13 cellular contexts compared by ENCODE assay signal in the genomic region with DNA sequence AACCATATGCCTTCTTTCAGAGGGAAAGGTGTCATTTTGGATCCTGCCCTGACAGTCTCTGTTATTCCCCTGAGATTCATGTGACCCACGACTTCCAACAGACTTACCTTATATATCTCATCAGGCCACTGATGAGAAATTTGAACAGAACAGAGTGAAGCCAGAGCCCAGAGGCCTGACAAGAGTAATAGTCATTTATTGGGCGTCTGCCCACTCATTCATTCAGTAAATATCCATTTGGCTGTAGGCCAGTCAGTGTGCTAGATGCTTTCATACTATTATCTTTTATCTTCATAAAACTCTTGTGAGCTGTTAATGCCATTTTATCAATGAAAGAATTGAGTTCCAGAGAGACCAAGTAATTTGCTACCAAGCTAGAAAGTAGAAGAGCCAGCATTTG. TPM values are rescaled to one million over a fixed set of nuclear protein-coding genes. Genes with fewer than 3 reads are reported as not detected.
DNase-seq lines count a peak whose midpoint lies in the region; ATAC-seq and TF ChIP-seq lines count a peak whose summit lies in the region.
"Had no signal": no experiment of that assay in that cellular context is flagged by ENCODE, and none has a peak within 500 bp of the region (broad histone marks: within the 10 kb centered on the region; RNA-seq: fewer than 3 reads in every experiment).

No MANE protein-coding gene starts in this region.

- no peak for TF ChIP-seq CTCF in choroid plexus epithelial cell (conservative IDR thresholded peaks at IDR 0.05; ENCODE audit: low read depth, low read length)
- TF ChIP-seq CTCF in nephron (IDR thresholded peaks at IDR 0.05; ENCODE audit: unreplicated experiment in 3 of 3), result no peak
- TF ChIP-seq CTCF in mesothelial cell of epicardium (IDR thresholded peaks at IDR 0.05; ENCODE audit: unreplicated experiment), result no peak

- H3K4me3 Mint-ChIP-seq in nephron (peak overlapping the region; percentile 4 to 12 (median 7)), mesothelial cell of epicardium (no peak overlapping the region)
- H3K4me3 Mint-ChIP-seq: activated T-helper 17 cell treated with anti-CD3 and anti-CD28 coated beads, Interleukin-2, amount 50 U/mL, for 72 hours had no signal

- ATAC-seq in GM21529 (IDR thresholded peaks at IDR 0.05; ENCODE audit: unreplicated experiment), result no peak
- ATAC-seq: activated T-helper 17 cell treated with anti-CD3 and anti-CD28 coated beads, Interleukin-2, amount 50 U/mL, for 72 hours had no signal

- peaks cover 10% of the 10 kb centered on the region for H3K36me3 Mint-ChIP-seq in nephron (ENCODE audit: low read depth)
- no peaks in the 10 kb centered on the region for H3K36me3 Mint-ChIP-seq in mesothelial cell of epicardium

- H3K27ac Mint-ChIP-seq in nephron (peak overlapping the region; percentile 39 to 78 (median 73)), mesothelial cell of epicardium (no peak overlapping the region)

- DNase-seq in GM23248, result peak; percentile 94
- peak; percentile 23 to 64 for DNase-seq in NCI-H2081 (lab: John Stamatoyannopoulos, UW)
- DNase-seq in choroid plexus epithelial cell (ENCODE audit: low read depth), result peak; percentile 86
- DNase-seq in mesothelial cell of epicardium (ENCODE audit: low spot score in 2 of 2, unreplicated experiment in 2 of 2), result no peak
- no peak for DNase-seq in midbrain (lab: John Stamatoyannopoulos, UW)
- DNase-seq: activated CD4-positive, alpha-beta T cell treated with anti-CD3 and anti-CD28 coated beads for 1 hour; DMS79; NCI-H524 treated with DMSO at 0.1 percent for 48 hours had no signal

- no peaks in the 10 kb centered on the region for H3K9me2 ChIP-seq in GM23248 (ENCODE audit: insufficient read depth)

- no peaks in the 10 kb centered on the region for H3K27me3 Mint-ChIP-seq in nephron (ENCODE audit: low read depth)
- H3K27me3 Mint-ChIP-seq in mesothelial cell of epicardium (ENCODE audit: low read depth), result no peaks in the 10 kb centered on the region
- H3K27me3 Mint-ChIP-seq: activated T-helper 17 cell treated with anti-CD3 and anti-CD28 coated beads, Interleukin-2, amount 50 U/mL, for 72 hours had no signal

- peaks cover 46% of the 10 kb centered on the region for H3K4me1 Mint-ChIP-seq in nephron
- peaks cover 47% of the 10 kb centered on the region for H3K4me1 Mint-ChIP-seq in mesothelial cell of epicardium

- no peak overlapping the region for H2AFZ ChIP-seq in GM23248

- H3K9me3 ChIP-seq in GM23248 (ENCODE audit: low read depth), result no peaks in the 10 kb centered on the region

- H4K20me1 ChIP-seq in GM23248 (ENCODE audit: insufficient read depth), result no peaks in the 10 kb centered on the region

- 2 to 12% methylated on average over 2 of the region's 2 CpGs for WGBS in GM23248 (ENCODE audit: low coverage in 1 of 2, low lambda C conversion rate in 2 of 2, missing lambda C conversion rate in 2 of 2), 2 experiments

- peak overlapping the region; percentile 56 for H3K27ac ChIP-seq in GM23248
- H3K27ac ChIP-seq: coronary artery, SK-N-MC had no signal

- H3K79me2 ChIP-seq in GM23248 (ENCODE audit: insufficient read depth), result no peaks in the 10 kb centered on the region

- no peaks in the 10 kb centered on the region for H3K36me3 ChIP-seq in GM23248 (ENCODE audit: low read depth)

- H3K9ac ChIP-seq in GM23248, result no peak overlapping the region

- H3K4me1 ChIP-seq in GM23248 (ENCODE audit: insufficient read depth), result peaks cover 21% of the 10 kb centered on the region

- in situ Hi-C loops in GM23248 (cut with MboI), result no loop called here

- H3K9me3 Mint-ChIP-seq in nephron (no peaks in the 10 kb centered on the region), mesothelial cell of epicardium (no peaks in the 10 kb centered on the region)
- H3K9me3 Mint-ChIP-seq: activated T-helper 17 cell treated with anti-CD3 and anti-CD28 coated beads, Interleukin-2, amount 50 U/mL, for 72 hours had no signal

- H3K4me2 ChIP-seq in GM23248 (ENCODE audit: unreplicated experiment), result peak overlapping the region; percentile 16

- no peaks in the 10 kb centered on the region for H3K27me3 ChIP-seq in GM23248 (replicated peaks; ENCODE audit: insufficient read depth)

- H3K4me3 ChIP-seq in GM23248 (no peak overlapping the region), choroid plexus epithelial cell (ENCODE audit: low read depth, low read length) (no peak overlapping the region)
- H3K4me3 ChIP-seq: coronary artery, SK-N-MC had no signal

- peaks cover 25% of the 10 kb centered on the region for H3F3A ChIP-seq in GM23248 (ENCODE audit: insufficient read depth)

RNA-seq across cellular contexts. Expression of gene PTPDC1, which starts 2.2 kb away (rescaled TPM):
- total RNA-seq in GM23248 (2014; rRNA removed; shearing (Covaris generic)), result 6.1 and 11.4 TPM in 2 replicates
- 4.4 and 4.5 TPM in 2 replicates for polyA plus RNA-seq in GM23248 (2016; fragmentation: Nextera tagmentation; extraction: Ambion mirVana)
- total RNA-seq in mesothelial cell of epicardium, result 12.0 to 13.7 TPM (median 12.7 TPM) in 3 replicates

Comparison
In these comparisons a context has a peak if more than half of its experiments do, and no peak if none do; other contexts are left out.
1. DNase-seq: peak in GM23248 (single experiment), NCI-H2081 (2 of 2) and choroid plexus epithelial cell (single experiment); none in mesothelial cell of epicardium (0 of 2) and midbrain (single experiment).